18 cellular contexts compared by ENCODE assay signal in genomic region chr20:47821481-47822100, GRCh38. TPM values are rescaled to one million over a fixed set of nuclear protein-coding genes. Genes with fewer than 3 reads are reported as not detected.
DNase-seq lines count a peak whose midpoint lies in the region; ATAC-seq, FAIRE-seq and TF ChIP-seq lines count a peak whose summit lies in the region.
"Had no signal": no experiment of that assay in that cellular context is flagged by ENCODE, and none has a peak within 500 bp of the region (broad histone marks: within the 10 kb centered on the region; RNA-seq: fewer than 3 reads in every experiment).

No MANE protein-coding gene starts in this region.

- no TSS peak for BruUV-seq in Panc1 (replicated peaks; lab: Mats Ljungman, UMichigan)

- H3K4me1 Mint-ChIP-seq in WTC11: peaks cover 14% of the 10 kb centered on the region

- H3K4me3 Mint-ChIP-seq in WTC11: no peak overlapping the region
- H3K4me3 Mint-ChIP-seq: T-helper 17 cell had no signal

- no peak for TF ChIP-seq POLR2A in esophagus squamous epithelium (IDR thresholded peaks at IDR 0.05)

- no peak overlapping the region for H3K27ac ChIP-seq in right cardiac atrium (ENCODE audit: low read length)
- no peak overlapping the region for H3K27ac ChIP-seq in Panc1 (ENCODE audit: low read length)
- H3K27ac ChIP-seq in esophagus squamous epithelium: peak overlapping the region in 3 of 4 donors; percentile 29 to 55 (median 34)
- H3K27ac ChIP-seq: left lung, vagina had no signal

- peak; percentile 27 for DNase-seq in cardiac septum (ENCODE audit: low spot score)
- DNase-seq in right cardiac atrium: no peak
- no peak for DNase-seq in Panc1 (ENCODE audit: low read depth, low spot score)
- DNase-seq in esophagus squamous epithelium (lab: John Stamatoyannopoulos, UW): no peak
- peak; percentile 84 for DNase-seq in urothelium cell line (ENCODE audit: low spot score)
- DNase-seq in NCI-H524 treated with DMSO at 0.1 percent for 48 hours (lab: John Stamatoyannopoulos, UW): no peak
- no peak for DNase-seq in WTC11 (ENCODE audit: low spot score)
- no peak for DNase-seq in stimulated activated CD4-positive, alpha-beta T cell treated with anti-CD3 and anti-CD28 coated beads, Interleukin-2, amount 100 ng/mL, for 48 hours
- DNase-seq: foreskin fibroblast; GDM1; left lung; SHP77; stimulated activated CD4-positive, alpha-beta T cell treated with anti-CD3 and anti-CD28 coated beads, Interleukin-2, amount 100 ng/mL, for 24 hours; T-helper 17 cell had no signal

- WGBS in right cardiac atrium: 62% methylated on average over 13 of the region's 13 CpGs
- WGBS in esophagus squamous epithelium, 2 donors: 40 to 53% methylated on average over 11 to 13 of the region's 13 CpGs

- intact Hi-C loops in cardiac septum (cut with DNase I): no loop called here
- intact Hi-C loops in right cardiac atrium (cut with DNase I): loop anchor here in 1 of 4 donors (10.0 kb wide), 1 partner anchor 73 kb away; no protein-coding TSS in a partner anchor
- intact Hi-C loops in Panc1 (cut with micrococcal nuclease; ENCODE audit: unreplicated experiment): no loop called here
- intact Hi-C loops in esophagus squamous epithelium (cut with DNase I): no loop called here

- no peaks in the 10 kb centered on the region for H3K4me1 ChIP-seq in right cardiac atrium (ENCODE audit: control insufficient read depth, insufficient read depth, low read length)
- H3K4me1 ChIP-seq in Panc1 (ENCODE audit: control insufficient read depth, insufficient read depth, low read length): no peaks in the 10 kb centered on the region
- H3K4me1 ChIP-seq in esophagus squamous epithelium: peaks cover 0 to 35% (median 11%) of the 10 kb centered on the region in 3 donors
- H3K4me1 ChIP-seq: left lung, vagina had no signal

- no peaks in the 10 kb centered on the region; the same call in 1 of the 2 replicates for H3K27me3 Mint-ChIP-seq in WTC11 (ENCODE audit: low read depth)

- POLR2A ChIA-PET in Panc1 (lab: Charles Lee): no interaction called here
- POLR2A ChIA-PET in WTC11 (lab: Charles Lee): no interaction called here

- H3K36me3 ChIP-seq in Panc1 (ENCODE audit: control insufficient read depth, insufficient read depth, low read length) (no peaks in the 10 kb centered on the region), esophagus squamous epithelium (no peaks in the 10 kb centered on the region)
- H3K36me3 ChIP-seq: left lung, vagina had no signal

- no peak overlapping the region for H3K4me3 ChIP-seq in right cardiac atrium (ENCODE audit: low read length)
- H3K4me3 ChIP-seq in Panc1 (ENCODE audit: low read depth in 2 of 2, low read length in 2 of 2): no peak overlapping the region
- no peak overlapping the region for H3K4me3 ChIP-seq in esophagus squamous epithelium
- H3K4me3 ChIP-seq: left lung, vagina had no signal

- CTCF ChIA-PET in Panc1 (lab: Charles Lee) (no interaction called here), WTC11 (lab: Charles Lee) (no interaction called here)

- FAIRE-seq in urothelium cell line (lab: Jason Lieb, UNC): no peak
- FAIRE-seq: GM12892 had no signal

- ATAC-seq in right cardiac atrium: no peak
- ATAC-seq in Panc1: 0 out of 2 replicates have a peak, but pooled peaks have one; percentile 58
- ATAC-seq in WTC11: no peak
- ATAC-seq: left lung, sciatic nerve, T-helper 17 cell had no signal

- H3K9me3 Mint-ChIP-seq in WTC11: no peaks in the 10 kb centered on the region
- H3K9me3 Mint-ChIP-seq: activated T-helper 2 cell treated with anti-CD3 and anti-CD28 coated beads, Interferon-gamma antibody, Interleukin-2, Interleukin-4, amounts not matched to agents 10 μg/mL and 5 μg/mL and 100 μg/mL, durations not matched to agents 14 hours and 24 hours and 36 hours had no signal

- H3K9me3 ChIP-seq in right cardiac atrium (ENCODE audit: control insufficient read depth, low read length) (no peaks in the 10 kb centered on the region), Panc1 (ENCODE audit: control insufficient read depth, insufficient read depth, low read depth, low read length) (no peaks in the 10 kb centered on the region), esophagus squamous epithelium (no peaks in the 10 kb centered on the region)
- H3K9me3 ChIP-seq: left lung, vagina had no signal

- H3K36me3 Mint-ChIP-seq in WTC11: no peaks in the 10 kb centered on the region

- H3K27me3 ChIP-seq in right cardiac atrium (ENCODE audit: control insufficient read depth, insufficient read depth) (no peaks in the 10 kb centered on the region), Panc1 (ENCODE audit: control insufficient read depth, insufficient read depth, low read length) (peaks cover 8% of the 10 kb centered on the region; the same call in 1 of the 2 replicates), esophagus squamous epithelium (peaks cover 0 to 30% (median 0%) of the 10 kb centered on the region in 4 donors)
- H3K27me3 ChIP-seq: vagina had no signal

- in situ Hi-C loops in Panc1 (cut with HindIII; ENCODE audit: low pct_unique_long_range_greater_than_20kb, low sequenced_read_pairs): no loop called here

- TF ChIP-seq CTCF in Panc1 (IDR thresholded peaks at IDR 0.05) (no peak), esophagus squamous epithelium (IDR thresholded peaks at IDR 0.05) (no peak), WTC11 (IDR thresholded peaks at IDR 0.05) (no peak)

- no peak overlapping the region for H3K27ac Mint-ChIP-seq in WTC11
- H3K27ac Mint-ChIP-seq: activated T-helper 2 cell treated with anti-CD3 and anti-CD28 coated beads, Interferon-gamma antibody, Interleukin-2, Interleukin-4, amounts not matched to agents 10 μg/mL and 5 μg/mL and 100 μg/mL, durations not matched to agents 14 hours and 24 hours and 36 hours; T-helper 17 cell had no signal

TF ChIP-seq in WTC11, 78 proteins besides CTCF, POLR2A, EP300 and RAD21 (continues in another document):
- no peak for TF ChIP-seq MLX (CRISPR knock-in tag; IDR thresholded peaks at IDR 0.05)
- no peak for TF ChIP-seq NR1H2 (CRISPR knock-in tag; IDR thresholded peaks at IDR 0.05)
- no peak for TF ChIP-seq IRF2 (CRISPR knock-in tag; IDR thresholded peaks at IDR 0.05; ENCODE audit: borderline replicate concordance, low read depth)
- TF ChIP-seq ESRRA (CRISPR knock-in tag; IDR thresholded peaks at IDR 0.05; ENCODE audit: borderline replicate concordance): no peak
- TF ChIP-seq HMGA2 (CRISPR knock-in tag; IDR thresholded peaks at IDR 0.05): no peak
- no peak for TF ChIP-seq RELA (CRISPR knock-in tag; IDR thresholded peaks at IDR 0.05; ENCODE audit: borderline replicate concordance)
- TF ChIP-seq ZNF532 (CRISPR knock-in tag; IDR thresholded peaks at IDR 0.05; ENCODE audit: borderline replicate concordance): no peak
- TF ChIP-seq FOXK1 (CRISPR knock-in tag; IDR thresholded peaks at IDR 0.05): no peak
- TF ChIP-seq RORB (CRISPR knock-in tag; IDR thresholded peaks at IDR 0.05): no peak
- no peak for TF ChIP-seq ZNF232 (CRISPR knock-in tag; IDR thresholded peaks at IDR 0.05)

RNA-seq across cellular contexts. Expression of gene SULF2, which starts 36.3 kb away (rescaled TPM):
- total RNA-seq in cardiac septum (39.7 TPM), right cardiac atrium (10 to 100 TPM; 28.4 to 59.1 (median 48.4) TPM), Panc1 (2021; ENCODE audit: unreplicated experiment) (1.4 TPM), esophagus squamous epithelium (100 to 1,000 TPM in 2 of 4 donors, 10 to 100 TPM in 2; 31.5 to 182 (median 94.4) TPM), WTC11 (2021) (36.0 to 38.1 TPM (median 37.5 TPM) in 3 replicates)
- polyA plus RNA-seq in right cardiac atrium: 25.4 TPM
- 0.61 TPM for polyA plus RNA-seq in Panc1 (2012; ENCODE audit: insufficient read length)

Comparison
In these comparisons a context has a peak if more than half of its experiments do, and no peak if none do; other contexts are left out.
1. DNase-seq: peak in cardiac septum (single experiment) and urothelium cell line (single experiment); none in right cardiac atrium (0 of 3), Panc1 (single experiment), esophagus squamous epithelium (single experiment), NCI-H524 treated with DMSO at 0.1 percent for 48 hours (single experiment), WTC11 (single experiment) and stimulated activated CD4-positive, alpha-beta T cell treated with anti-CD3 and anti-CD28 coated beads, Interleukin-2, amount 100 ng/mL, for 48 hours (0 of 2).
2. H3K27ac ChIP-seq: peak in esophagus squamous epithelium (3 of 4); none in right cardiac atrium (single experiment) and Panc1 (single experiment).
3. RNA of gene SULF2, which starts 36.3 kb away (total RNA-seq): 31.5 to 182 TPM in esophagus squamous epithelium, 28.4 to 59.1 TPM in right cardiac atrium, 39.7 TPM in cardiac septum (single experiment) and 36.0 to 38.1 TPM in WTC11; 1.4 TPM in Panc1 (single experiment); every median in the first group is over 10 times any median in the second.